Comparison of ENCODE assay signal across 1 cellular context in genomic region chr1:211490038-211490678, GRCh38.
TF ChIP-seq lines count a peak whose summit lies in the region.

No MANE protein-coding gene starts in this region.

TF ChIP-seq in liver, 16 proteins besides CTCF, POLR2A, EP300 and RAD21 (continued from another document):
- peak; percentile 71 for TF ChIP-seq REST (IDR thresholded peaks at IDR 0.05)
- TF ChIP-seq SP1 (IDR thresholded peaks at IDR 0.05) = peak; percentile 82
